8 cellular contexts compared by ENCODE assay signal in the genomic region with DNA sequence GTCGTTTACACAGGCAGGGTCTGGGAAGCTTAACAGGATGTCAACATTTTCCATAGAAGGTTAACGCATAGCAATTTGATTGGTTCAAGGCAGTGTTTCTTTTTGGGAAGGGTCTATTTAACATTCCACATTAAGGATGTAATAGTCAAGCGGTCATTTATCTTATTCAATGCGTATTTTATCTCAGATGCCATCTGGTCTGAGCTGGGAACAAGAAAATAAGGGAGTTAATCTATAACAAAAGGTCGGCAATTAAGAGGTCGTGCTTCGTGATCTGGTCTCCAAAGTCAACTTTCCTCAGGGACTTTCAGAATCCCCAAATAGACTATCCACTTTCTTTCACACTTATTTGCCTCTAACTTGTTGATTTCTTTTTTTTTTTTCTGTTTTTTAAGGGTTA. TPM values are rescaled to one million over a fixed set of nuclear protein-coding genes. Genes with fewer than 3 reads are reported as not detected.
DNase-seq lines count a peak whose midpoint lies in the region; ATAC-seq, FAIRE-seq and TF ChIP-seq lines count a peak whose summit lies in the region.

No MANE protein-coding gene starts in this region.

- no peak for TF ChIP-seq POLR2A in suprapubic skin (IDR thresholded peaks at IDR 0.05)

- WGBS in suprapubic skin: 22% methylated on average over 7 of the region's 7 CpGs

- POLR2A ChIA-PET in activated CD4-positive, alpha-beta T cell treated with anti-CD3 and anti-CD28 coated beads for 36 hours (lab: Charles Lee): interaction anchor here (0.7 to 1.6 kb wide), 6 partner anchors 26 to 853 kb away, joined by 3 to 12 read pairs (median 5); partner anchors contain the start of genes AMN1 and ETFBKMT

- H3K9me3 Mint-ChIP-seq in activated CD4-positive, alpha-beta T cell treated with anti-CD3 and anti-CD28 coated beads for 36 hours (ENCODE audit: low read depth): peaks cover 12% of the 10 kb centered on the region
- peaks cover 17% of the 10 kb centered on the region for H3K9me3 Mint-ChIP-seq in activated T-helper 2 cell treated with anti-CD3 and anti-CD28 coated beads, Interferon-gamma antibody, Interleukin-2, Interleukin-4, amounts not matched to agents 10 μg/mL and 5 μg/mL and 100 μg/mL, durations not matched to agents 14 hours and 24 hours and 36 hours

- CTCF ChIA-PET in activated CD4-positive, alpha-beta T cell treated with anti-CD3 and anti-CD28 coated beads for 36 hours (lab: Charles Lee): interaction anchor here (0.6 to 1.2 kb wide), 3 partner anchors 193 to 305 kb away, joined by 3 to 5 read pairs (median 5); no protein-coding TSS in a partner anchor

- H3K36me3 Mint-ChIP-seq in activated CD4-positive, alpha-beta T cell treated with anti-CD3 and anti-CD28 coated beads for 36 hours (ENCODE audit: low read depth): peaks cover 43% of the 10 kb centered on the region
- peaks cover 65% of the 10 kb centered on the region for H3K36me3 Mint-ChIP-seq in activated T-helper 2 cell treated with anti-CD3 and anti-CD28 coated beads, Interferon-gamma antibody, Interleukin-2, Interleukin-4, amounts not matched to agents 10 μg/mL and 5 μg/mL and 100 μg/mL, durations not matched to agents 14 hours and 24 hours and 36 hours (ENCODE audit: low read depth)

- H3K4me3 Mint-ChIP-seq in activated CD4-positive, alpha-beta T cell treated with anti-CD3 and anti-CD28 coated beads for 36 hours: peak overlapping the region; percentile 89
- H3K4me3 Mint-ChIP-seq in activated T-helper 2 cell treated with anti-CD3 and anti-CD28 coated beads, Interferon-gamma antibody, Interleukin-2, Interleukin-4, amounts not matched to agents 10 μg/mL and 5 μg/mL and 100 μg/mL, durations not matched to agents 14 hours and 24 hours and 36 hours (ENCODE audit: low read depth): peak overlapping the region; percentile 93

- peak overlapping the region in 1 of 2 donors; percentile 65 for H3K9ac ChIP-seq in kidney (ENCODE audit: low read length in 2 of 2)

- no peak for DNase-seq in activated CD4-positive, alpha-beta T cell treated with anti-CD3 and anti-CD28 coated beads for 36 hours
- no peak for DNase-seq in activated CD4-positive, alpha-beta T cell treated with anti-CD3 and anti-CD28 coated beads for 48 hours
- no peak for DNase-seq in activated T-helper 2 cell treated with anti-CD3 and anti-CD28 coated beads, Interferon-gamma antibody, Interleukin-2, Interleukin-4, amounts not matched to agents 10 μg/mL and 5 μg/mL and 100 μg/mL, durations not matched to agents 14 hours and 24 hours and 36 hours (ENCODE audit: low spot score)
- DNase-seq in kidney: no peak
- no peak for DNase-seq in suprapubic skin (ENCODE audit: low spot score in 2 of 2)
- no peak for DNase-seq in amniotic stem cell (lab: John Stamatoyannopoulos, UW)
- DNase-seq in DMS53 (lab: John Stamatoyannopoulos, UW): no peak

- intact Hi-C loops in activated CD4-positive, alpha-beta T cell treated with anti-CD3 and anti-CD28 coated beads for 36 hours (cut with DNase I, micrococcal nuclease): loop anchor here (2.0 to 5.0 kb wide), 3 partner anchors 34 to 211 kb away; partner anchors contain the start of gene BICD1 (in 1 of the 2)
- intact Hi-C loops in activated T-helper 2 cell treated with anti-CD3 and anti-CD28 coated beads, Interferon-gamma antibody, Interleukin-2, Interleukin-4, amounts not matched to agents 10 μg/mL and 5 μg/mL and 100 μg/mL, durations not matched to agents 14 hours and 24 hours and 36 hours (cut with micrococcal nuclease): loop anchor here (2.0 to 5.0 kb wide), 6 partner anchors 32 to 354 kb away; partner anchors contain the start of gene BICD1
- intact Hi-C loops in kidney (cut with DNase I): no loop called here

- peaks cover 68% of the 10 kb centered on the region for H3K4me1 Mint-ChIP-seq in activated CD4-positive, alpha-beta T cell treated with anti-CD3 and anti-CD28 coated beads for 36 hours
- H3K4me1 Mint-ChIP-seq in activated T-helper 2 cell treated with anti-CD3 and anti-CD28 coated beads, Interferon-gamma antibody, Interleukin-2, Interleukin-4, amounts not matched to agents 10 μg/mL and 5 μg/mL and 100 μg/mL, durations not matched to agents 14 hours and 24 hours and 36 hours (ENCODE audit: low read depth): peaks cover 57% of the 10 kb centered on the region

- FAIRE-seq in kidney (lab: Jason Lieb, UNC): no peak

- H3K4me3 ChIP-seq in kidney (ENCODE audit: low read length in 2 of 2): peak overlapping the region; percentile 70 to 92
- H3K4me3 ChIP-seq in suprapubic skin: peak overlapping the region; percentile 81

- TF ChIP-seq CTCF in kidney (IDR thresholded peaks at IDR 0.05; ENCODE audit: borderline replicate concordance, extremely low read depth, insufficient read depth) (no peak), suprapubic skin (IDR thresholded peaks at IDR 0.05) (no peak)

- H3K9me3 ChIP-seq in kidney (ENCODE audit: control insufficient read depth in 1 of 2, low read length in 2 of 2) (no peaks in the 10 kb centered on the region), suprapubic skin (no peaks in the 10 kb centered on the region)

- H3K4me1 ChIP-seq in kidney (ENCODE audit: control insufficient read depth in 1 of 2, insufficient read depth in 1 of 2, low read depth in 1 of 2, low read length in 2 of 2): peaks cover 5 to 9% of the 10 kb centered on the region in 2 donors
- peaks cover 38% of the 10 kb centered on the region for H3K4me1 ChIP-seq in suprapubic skin

- TF ChIP-seq EP300 in suprapubic skin (IDR thresholded peaks at IDR 0.05): no peak

- no peaks in the 10 kb centered on the region for H3K27me3 Mint-ChIP-seq in activated CD4-positive, alpha-beta T cell treated with anti-CD3 and anti-CD28 coated beads for 36 hours
- H3K27me3 Mint-ChIP-seq in activated T-helper 2 cell treated with anti-CD3 and anti-CD28 coated beads, Interferon-gamma antibody, Interleukin-2, Interleukin-4, amounts not matched to agents 10 μg/mL and 5 μg/mL and 100 μg/mL, durations not matched to agents 14 hours and 24 hours and 36 hours (ENCODE audit: low read depth): no peaks in the 10 kb centered on the region

- H3K27ac Mint-ChIP-seq in activated CD4-positive, alpha-beta T cell treated with anti-CD3 and anti-CD28 coated beads for 36 hours: peak overlapping the region; percentile 96
- peak overlapping the region; percentile 98 for H3K27ac Mint-ChIP-seq in activated T-helper 2 cell treated with anti-CD3 and anti-CD28 coated beads, Interferon-gamma antibody, Interleukin-2, Interleukin-4, amounts not matched to agents 10 μg/mL and 5 μg/mL and 100 μg/mL, durations not matched to agents 14 hours and 24 hours and 36 hours

- no peak for ATAC-seq in activated CD4-positive, alpha-beta T cell treated with anti-CD3 and anti-CD28 coated beads for 36 hours
- no peak for ATAC-seq in HG03097 (IDR thresholded peaks at IDR 0.05; ENCODE audit: low FRiP score, unreplicated experiment)

- H3K27me3 ChIP-seq in suprapubic skin: no peaks in the 10 kb centered on the region

- H3K36me3 ChIP-seq in kidney (ENCODE audit: control insufficient read depth in 1 of 2, insufficient read depth in 2 of 2, low read length in 2 of 2): peaks cover 0 to 7% of the 10 kb centered on the region in 2 donors
- H3K36me3 ChIP-seq in suprapubic skin: peaks cover 3% of the 10 kb centered on the region

- H3K27ac ChIP-seq in kidney (ENCODE audit: low read depth in 2 of 2, low read length in 2 of 2): peak overlapping the region; percentile 76 to 80
- no peak overlapping the region for H3K27ac ChIP-seq in suprapubic skin

RNA-seq across cellular contexts. Expression of gene RESF1, which starts 0.6 kb away (rescaled TPM):
- 10 to 100 TPM; 52.0 to 78.8 TPM for total RNA-seq in activated CD4-positive, alpha-beta T cell treated with anti-CD3 and anti-CD28 coated beads for 36 hours
- 41.9 and 43.2 TPM in 2 replicates for total RNA-seq in activated T-helper 2 cell treated with anti-CD3 and anti-CD28 coated beads, Interferon-gamma antibody, Interleukin-2, Interleukin-4, amounts not matched to agents 10 μg/mL and 5 μg/mL and 100 μg/mL, durations not matched to agents 14 hours and 24 hours and 36 hours
- total RNA-seq in kidney: 61.2 TPM
- polyA plus RNA-seq in kidney (ENCODE audit: insufficient read depth, low read depth, low replicate concordance): 19.5 TPM
- 100 to 1,000 TPM in 1 of 4 donors, 10 to 100 TPM in 3; 58.0 to 115 (median 69.8) TPM for total RNA-seq in suprapubic skin
